1 cellular context compared by ENCODE assay signal in the genomic region with DNA sequence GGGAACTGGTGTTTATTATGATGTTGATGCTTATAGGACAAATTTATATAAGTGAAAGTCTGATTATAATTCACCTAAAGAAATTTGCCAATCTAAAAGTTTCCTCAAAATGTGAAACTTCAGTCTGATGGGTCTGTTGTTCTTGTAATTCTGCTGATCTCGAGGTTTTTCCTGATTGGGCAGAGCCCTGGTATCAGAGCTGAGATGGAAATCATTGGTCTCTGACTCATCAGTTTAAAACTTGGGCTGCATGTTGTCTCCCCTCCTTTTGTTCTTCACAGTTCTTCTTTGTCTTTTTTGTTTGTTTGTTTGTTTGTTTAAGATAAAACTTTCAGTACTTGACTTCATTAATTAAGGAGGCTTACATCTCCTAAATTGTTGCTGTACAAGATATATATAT.
TF ChIP-seq lines count a peak whose summit lies in the region.

No MANE protein-coding gene starts in this region.

TF ChIP-seq in WTC11, 78 proteins besides CTCF, POLR2A, EP300 and RAD21:
- TF ChIP-seq, protein P1, sequence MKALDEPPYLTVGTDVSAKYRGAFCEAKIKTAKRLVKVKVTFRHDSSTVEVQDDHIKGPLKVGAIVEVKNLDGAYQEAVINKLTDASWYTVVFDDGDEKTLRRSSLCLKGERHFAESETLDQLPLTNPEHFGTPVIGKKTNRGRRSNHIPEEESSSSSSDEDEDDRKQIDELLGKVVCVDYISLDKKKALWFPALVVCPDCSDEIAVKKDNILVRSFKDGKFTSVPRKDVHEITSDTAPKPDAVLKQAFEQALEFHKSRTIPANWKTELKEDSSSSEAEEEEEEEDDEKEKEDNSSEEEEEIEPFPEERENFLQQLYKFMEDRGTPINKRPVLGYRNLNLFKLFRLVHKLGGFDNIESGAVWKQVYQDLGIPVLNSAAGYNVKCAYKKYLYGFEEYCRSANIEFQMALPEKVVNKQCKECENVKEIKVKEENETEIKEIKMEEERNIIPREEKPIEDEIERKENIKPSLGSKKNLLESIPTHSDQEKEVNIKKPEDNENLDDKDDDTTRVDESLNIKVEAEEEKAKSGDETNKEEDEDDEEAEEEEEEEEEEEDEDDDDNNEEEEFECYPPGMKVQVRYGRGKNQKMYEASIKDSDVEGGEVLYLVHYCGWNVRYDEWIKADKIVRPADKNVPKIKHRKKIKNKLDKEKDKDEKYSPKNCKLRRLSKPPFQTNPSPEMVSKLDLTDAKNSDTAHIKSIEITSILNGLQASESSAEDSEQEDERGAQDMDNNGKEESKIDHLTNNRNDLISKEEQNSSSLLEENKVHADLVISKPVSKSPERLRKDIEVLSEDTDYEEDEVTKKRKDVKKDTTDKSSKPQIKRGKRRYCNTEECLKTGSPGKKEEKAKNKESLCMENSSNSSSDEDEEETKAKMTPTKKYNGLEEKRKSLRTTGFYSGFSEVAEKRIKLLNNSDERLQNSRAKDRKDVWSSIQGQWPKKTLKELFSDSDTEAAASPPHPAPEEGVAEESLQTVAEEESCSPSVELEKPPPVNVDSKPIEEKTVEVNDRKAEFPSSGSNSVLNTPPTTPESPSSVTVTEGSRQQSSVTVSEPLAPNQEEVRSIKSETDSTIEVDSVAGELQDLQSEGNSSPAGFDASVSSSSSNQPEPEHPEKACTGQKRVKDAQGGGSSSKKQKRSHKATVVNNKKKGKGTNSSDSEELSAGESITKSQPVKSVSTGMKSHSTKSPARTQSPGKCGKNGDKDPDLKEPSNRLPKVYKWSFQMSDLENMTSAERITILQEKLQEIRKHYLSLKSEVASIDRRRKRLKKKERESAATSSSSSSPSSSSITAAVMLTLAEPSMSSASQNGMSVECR (CRISPR knock-in tag; IDR thresholded peaks at IDR 0.05; ENCODE audit: borderline replicate concordance) = no peak
- TF ChIP-seq HMGA2 (CRISPR knock-in tag; IDR thresholded peaks at IDR 0.05) (no peak), CBFB (CRISPR knock-in tag; IDR thresholded peaks at IDR 0.05; ENCODE audit: low read depth) (no peak), TCF7 (CRISPR knock-in tag; IDR thresholded peaks at IDR 0.05; ENCODE audit: low read depth) (no peak), ZBTB21 (CRISPR knock-in tag; IDR thresholded peaks at IDR 0.05; ENCODE audit: borderline replicate concordance) (no peak), TP53 (CRISPR knock-in tag; IDR thresholded peaks at IDR 0.05) (no peak), CREB1 (CRISPR knock-in tag; IDR thresholded peaks at IDR 0.05) (no peak), ZNF317 (CRISPR knock-in tag; IDR thresholded peaks at IDR 0.05; ENCODE audit: borderline replicate concordance, low read depth) (no peak), ZNF121 (CRISPR knock-in tag; IDR thresholded peaks at IDR 0.05) (no peak), RELA (CRISPR knock-in tag; IDR thresholded peaks at IDR 0.05; ENCODE audit: borderline replicate concordance) (no peak), JAZF1 (CRISPR knock-in tag; IDR thresholded peaks at IDR 0.05) (no peak)
- TF ChIP-seq, protein P2, sequence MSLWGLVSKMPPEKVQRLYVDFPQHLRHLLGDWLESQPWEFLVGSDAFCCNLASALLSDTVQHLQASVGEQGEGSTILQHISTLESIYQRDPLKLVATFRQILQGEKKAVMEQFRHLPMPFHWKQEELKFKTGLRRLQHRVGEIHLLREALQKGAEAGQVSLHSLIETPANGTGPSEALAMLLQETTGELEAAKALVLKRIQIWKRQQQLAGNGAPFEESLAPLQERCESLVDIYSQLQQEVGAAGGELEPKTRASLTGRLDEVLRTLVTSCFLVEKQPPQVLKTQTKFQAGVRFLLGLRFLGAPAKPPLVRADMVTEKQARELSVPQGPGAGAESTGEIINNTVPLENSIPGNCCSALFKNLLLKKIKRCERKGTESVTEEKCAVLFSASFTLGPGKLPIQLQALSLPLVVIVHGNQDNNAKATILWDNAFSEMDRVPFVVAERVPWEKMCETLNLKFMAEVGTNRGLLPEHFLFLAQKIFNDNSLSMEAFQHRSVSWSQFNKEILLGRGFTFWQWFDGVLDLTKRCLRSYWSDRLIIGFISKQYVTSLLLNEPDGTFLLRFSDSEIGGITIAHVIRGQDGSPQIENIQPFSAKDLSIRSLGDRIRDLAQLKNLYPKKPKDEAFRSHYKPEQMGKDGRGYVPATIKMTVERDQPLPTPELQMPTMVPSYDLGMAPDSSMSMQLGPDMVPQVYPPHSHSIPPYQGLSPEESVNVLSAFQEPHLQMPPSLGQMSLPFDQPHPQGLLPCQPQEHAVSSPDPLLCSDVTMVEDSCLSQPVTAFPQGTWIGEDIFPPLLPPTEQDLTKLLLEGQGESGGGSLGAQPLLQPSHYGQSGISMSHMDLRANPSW (CRISPR knock-in tag; conservative IDR thresholded peaks at IDR 0.05; ENCODE audit: low read depth) = no peak
- TF ChIP-seq, protein P3, sequence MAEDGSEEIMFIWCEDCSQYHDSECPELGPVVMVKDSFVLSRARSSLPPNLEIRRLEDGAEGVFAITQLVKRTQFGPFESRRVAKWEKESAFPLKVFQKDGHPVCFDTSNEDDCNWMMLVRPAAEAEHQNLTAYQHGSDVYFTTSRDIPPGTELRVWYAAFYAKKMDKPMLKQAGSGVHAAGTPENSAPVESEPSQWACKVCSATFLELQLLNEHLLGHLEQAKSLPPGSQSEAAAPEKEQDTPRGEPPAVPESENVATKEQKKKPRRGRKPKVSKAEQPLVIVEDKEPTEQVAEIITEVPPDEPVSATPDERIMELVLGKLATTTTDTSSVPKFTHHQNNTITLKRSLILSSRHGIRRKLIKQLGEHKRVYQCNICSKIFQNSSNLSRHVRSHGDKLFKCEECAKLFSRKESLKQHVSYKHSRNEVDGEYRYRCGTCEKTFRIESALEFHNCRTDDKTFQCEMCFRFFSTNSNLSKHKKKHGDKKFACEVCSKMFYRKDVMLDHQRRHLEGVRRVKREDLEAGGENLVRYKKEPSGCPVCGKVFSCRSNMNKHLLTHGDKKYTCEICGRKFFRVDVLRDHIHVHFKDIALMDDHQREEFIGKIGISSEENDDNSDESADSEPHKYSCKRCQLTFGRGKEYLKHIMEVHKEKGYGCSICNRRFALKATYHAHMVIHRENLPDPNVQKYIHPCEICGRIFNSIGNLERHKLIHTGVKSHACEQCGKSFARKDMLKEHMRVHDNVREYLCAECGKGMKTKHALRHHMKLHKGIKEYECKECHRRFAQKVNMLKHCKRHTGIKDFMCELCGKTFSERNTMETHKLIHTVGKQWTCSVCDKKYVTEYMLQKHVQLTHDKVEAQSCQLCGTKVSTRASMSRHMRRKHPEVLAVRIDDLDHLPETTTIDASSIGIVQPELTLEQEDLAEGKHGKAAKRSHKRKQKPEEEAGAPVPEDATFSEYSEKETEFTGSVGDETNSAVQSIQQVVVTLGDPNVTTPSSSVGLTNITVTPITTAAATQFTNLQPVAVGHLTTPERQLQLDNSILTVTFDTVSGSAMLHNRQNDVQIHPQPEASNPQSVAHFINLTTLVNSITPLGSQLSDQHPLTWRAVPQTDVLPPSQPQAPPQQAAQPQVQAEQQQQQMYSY (CRISPR knock-in tag; IDR thresholded peaks at IDR 0.05) = no peak
- TF ChIP-seq, protein P4, sequence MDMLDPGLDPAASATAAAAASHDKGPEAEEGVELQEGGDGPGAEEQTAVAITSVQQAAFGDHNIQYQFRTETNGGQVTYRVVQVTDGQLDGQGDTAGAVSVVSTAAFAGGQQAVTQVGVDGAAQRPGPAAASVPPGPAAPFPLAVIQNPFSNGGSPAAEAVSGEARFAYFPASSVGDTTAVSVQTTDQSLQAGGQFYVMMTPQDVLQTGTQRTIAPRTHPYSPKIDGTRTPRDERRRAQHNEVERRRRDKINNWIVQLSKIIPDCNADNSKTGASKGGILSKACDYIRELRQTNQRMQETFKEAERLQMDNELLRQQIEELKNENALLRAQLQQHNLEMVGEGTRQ (CRISPR knock-in tag; IDR thresholded peaks at IDR 0.05) = no peak
- TF ChIP-seq, protein P5, sequence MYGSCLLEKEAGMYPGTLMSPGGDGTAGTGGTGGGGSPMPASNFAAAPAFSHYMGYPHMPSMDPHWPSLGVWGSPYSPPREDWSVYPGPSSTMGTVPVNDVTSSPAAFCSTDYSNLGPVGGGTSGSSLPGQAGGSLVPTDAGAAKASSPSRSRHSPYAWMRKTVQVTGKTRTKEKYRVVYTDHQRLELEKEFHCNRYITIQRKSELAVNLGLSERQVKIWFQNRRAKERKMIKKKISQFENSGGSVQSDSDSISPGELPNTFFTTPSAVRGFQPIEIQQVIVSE (CRISPR knock-in tag; IDR thresholded peaks at IDR 0.05; ENCODE audit: borderline replicate concordance) = no peak
